ENCODE assay signal across 14 cellular contexts in the genomic region with DNA sequence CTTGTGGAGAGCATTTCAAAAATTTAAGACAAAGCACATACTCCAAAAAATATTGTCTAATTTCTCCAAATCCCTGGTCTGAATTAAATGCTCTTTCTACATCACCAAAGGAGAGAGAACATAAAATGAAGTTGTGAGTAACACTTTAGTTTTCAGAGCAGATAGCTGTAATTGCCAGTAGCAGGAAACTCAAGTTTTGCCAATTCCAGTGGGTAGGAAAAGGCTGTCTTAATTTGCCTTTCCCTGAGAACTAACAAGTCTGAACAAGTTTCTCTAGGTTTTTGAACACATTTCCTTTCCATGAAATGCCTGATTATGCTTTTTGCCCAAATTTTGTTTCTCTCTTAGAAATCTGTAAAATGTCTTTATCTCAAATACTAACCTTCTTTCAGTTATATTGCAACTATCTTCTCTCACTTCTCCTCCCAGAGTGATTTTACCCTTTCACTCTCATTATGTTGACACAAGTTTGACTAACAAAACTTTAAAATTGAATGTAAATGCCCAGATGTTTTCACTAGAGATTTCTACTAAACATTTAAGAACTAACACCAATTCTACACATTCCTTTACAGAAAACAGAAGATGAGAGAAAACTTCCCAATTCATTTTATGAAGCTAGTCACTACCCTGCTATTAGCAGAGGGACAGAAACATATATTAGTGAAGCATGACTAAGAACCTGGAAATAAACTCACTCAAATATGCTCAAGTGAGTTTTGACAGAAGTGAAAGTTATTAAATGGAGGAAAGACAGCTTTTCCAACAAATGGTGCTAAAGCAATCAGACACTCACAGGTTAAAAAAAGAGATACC. TPM values are rescaled to one million over a fixed set of nuclear protein-coding genes. Genes with fewer than 3 reads are reported as not detected.
DNase-seq lines count a peak whose midpoint lies in the region; ATAC-seq and TF ChIP-seq lines count a peak whose summit lies in the region.
"Had no signal": no experiment of that assay in that cellular context is flagged by ENCODE, and none has a peak within 500 bp of the region (broad histone marks: within the 10 kb centered on the region; RNA-seq: fewer than 3 reads in every experiment).

No MANE protein-coding gene starts in this region.

- no peak overlapping the region for H2AFZ ChIP-seq in SU-DHL-6 (ENCODE audit: low read depth, low read length, severe bottlenecking)
- H2AFZ ChIP-seq in fibroblast of lung (ENCODE audit: low read length): no peak overlapping the region
- no peak overlapping the region for H2AFZ ChIP-seq in smooth muscle cell (ENCODE audit: low read depth)

- H3K4me1 ChIP-seq in fibroblast of lung (ENCODE audit: control insufficient read depth, extremely low read depth, insufficient read depth, low read length): no peaks in the 10 kb centered on the region
- peaks cover 8% of the 10 kb centered on the region for H3K4me1 ChIP-seq in smooth muscle cell (ENCODE audit: low read depth)

- H3K27ac Mint-ChIP-seq in activated CD8-positive, alpha-beta T cell treated with anti-CD3 and anti-CD28 coated beads for 36 hours: peak overlapping the region; percentile 44
- no peak overlapping the region for H3K27ac Mint-ChIP-seq in activated CD8-positive, alpha-beta T cell treated with anti-CD3 and anti-CD28 coated beads, Interleukin-2, amount 10 ng/mL, durations not matched to agents 7 days and 5 days
- H3K27ac Mint-ChIP-seq in CD14-positive monocyte: peak overlapping the region in 1 of 7 donors; percentile 11
- H3K27ac Mint-ChIP-seq: natural killer cell treated with Interleukin-12 subunit alpha and Interleukin-12 subunit beta and Interleukin-15 and Interleukin-18, amount 100 ng/mL, for 72 hours had no signal

- H3K9me3 ChIP-seq in SU-DHL-6 (ENCODE audit: insufficient read depth, low read length) (no peaks in the 10 kb centered on the region), fibroblast of lung (ENCODE audit: control insufficient read depth, insufficient read depth, low read depth, low read length) (no peaks in the 10 kb centered on the region), smooth muscle cell (replicated peaks; ENCODE audit: low read depth) (no peaks in the 10 kb centered on the region)

- H3K9me3 Mint-ChIP-seq in activated CD8-positive, alpha-beta T cell treated with anti-CD3 and anti-CD28 coated beads for 36 hours: no peaks in the 10 kb centered on the region
- peaks cover 8% of the 10 kb centered on the region for H3K9me3 Mint-ChIP-seq in activated CD8-positive, alpha-beta T cell treated with anti-CD3 and anti-CD28 coated beads, Interleukin-2, amount 10 ng/mL, durations not matched to agents 7 days and 5 days (ENCODE audit: insufficient read depth)
- H3K9me3 Mint-ChIP-seq in CD14-positive monocyte: peaks cover 0 to 6% (median 0%) of the 10 kb centered on the region in 7 donors

- H3K9ac ChIP-seq in SU-DHL-6 (ENCODE audit: low read length): no peak overlapping the region
- H3K9ac ChIP-seq in fibroblast of lung (ENCODE audit: insufficient read depth, low read length): no peak overlapping the region
- no peak overlapping the region for H3K9ac ChIP-seq in smooth muscle cell (ENCODE audit: low read depth)

- TF ChIP-seq CTCF in activated CD8-positive, alpha-beta T cell treated with anti-CD3 and anti-CD28 coated beads for 36 hours (IDR thresholded peaks at IDR 0.05): no peak
- TF ChIP-seq CTCF in SU-DHL-6 (IDR thresholded peaks at IDR 0.05; ENCODE audit: insufficient read depth, low read length, poor library complexity, severe bottlenecking) (no peak), fibroblast of lung (conservative IDR thresholded peaks at IDR 0.05 in 1 of 2, IDR thresholded peaks at IDR 0.05 in 1 of 2; ENCODE audit: low read depth in 1 of 2, low read length in 2 of 2) (no peak), smooth muscle cell (IDR thresholded peaks at IDR 0.05; ENCODE audit: borderline replicate concordance, insufficient read depth, poor library complexity, severe bottlenecking) (no peak), CD14-positive monocyte (IDR thresholded peaks at IDR 0.05) (no peak)

- H3K4me3 ChIP-seq in SU-DHL-6 (ENCODE audit: insufficient read depth, low read length, poor library complexity, severe bottlenecking): no peak overlapping the region
- no peak overlapping the region for H3K4me3 ChIP-seq in fibroblast of lung (replicated peaks in 1 of 4; ENCODE audit: control extremely low read depth in 1 of 4, insufficient read depth in 1 of 4, low read depth in 3 of 4, low read length in 4 of 4)
- no peak overlapping the region for H3K4me3 ChIP-seq in smooth muscle cell
- H3K4me3 ChIP-seq: K562 had no signal

- intact Hi-C loops in activated CD8-positive, alpha-beta T cell treated with anti-CD3 and anti-CD28 coated beads for 36 hours (cut with micrococcal nuclease): no loop called here
- intact Hi-C loops in CD14-positive monocyte (cut with micrococcal nuclease): no loop called here

- DNase-seq in activated CD8-positive, alpha-beta T cell treated with anti-CD3 and anti-CD28 coated beads for 36 hours: no peak
- no peak for DNase-seq in activated CD8-positive, alpha-beta T cell treated with anti-CD3 and anti-CD28 coated beads, Interleukin-2, amount 10 ng/mL, durations not matched to agents 7 days and 5 days
- DNase-seq in fibroblast of lung (ENCODE audit: low read depth in 2 of 2) (peak; percentile 36 to 49), smooth muscle cell (lab: John Stamatoyannopoulos, UW; ENCODE audit: unreplicated experiment) (no peak), CD14-positive monocyte (ENCODE audit: low spot score) (no peak), AG08396 (ENCODE audit: low spot score) (no peak), GM19238 (ENCODE audit: insufficient read length, low spot score) (no peak)
- DNase-seq: activated effector memory CD4-positive, alpha-beta T cell treated with Interleukin-2 at 50 U/mL for 16 hours; DND-41; NCI-H2171 treated with DMSO at 0.1 percent for 48 hours had no signal

- H3K36me3 Mint-ChIP-seq in activated CD8-positive, alpha-beta T cell treated with anti-CD3 and anti-CD28 coated beads for 36 hours (ENCODE audit: low read depth): peaks cover 16% of the 10 kb centered on the region
- peaks cover 26% of the 10 kb centered on the region for H3K36me3 Mint-ChIP-seq in activated CD8-positive, alpha-beta T cell treated with anti-CD3 and anti-CD28 coated beads, Interleukin-2, amount 10 ng/mL, durations not matched to agents 7 days and 5 days (ENCODE audit: low read depth)
- peaks cover 4 to 12% of the 10 kb centered on the region in 2 donors for H3K36me3 Mint-ChIP-seq in CD14-positive monocyte

- H3K79me2 ChIP-seq in SU-DHL-6 (ENCODE audit: insufficient read depth, low read length): peaks cover 95% of the 10 kb centered on the region
- peaks cover 49% of the 10 kb centered on the region for H3K79me2 ChIP-seq in fibroblast of lung (ENCODE audit: control insufficient read depth, insufficient read depth, low read length)
- peaks cover 97% of the 10 kb centered on the region for H3K79me2 ChIP-seq in smooth muscle cell (ENCODE audit: low read depth)

- H3K27me3 Mint-ChIP-seq in activated CD8-positive, alpha-beta T cell treated with anti-CD3 and anti-CD28 coated beads for 36 hours: no peaks in the 10 kb centered on the region
- no peaks in the 10 kb centered on the region for H3K27me3 Mint-ChIP-seq in activated CD8-positive, alpha-beta T cell treated with anti-CD3 and anti-CD28 coated beads, Interleukin-2, amount 10 ng/mL, durations not matched to agents 7 days and 5 days (ENCODE audit: low read depth)
- H3K27me3 Mint-ChIP-seq in CD14-positive monocyte (ENCODE audit: low read depth in 3 of 3): no peaks in the 10 kb centered on the region
- H3K27me3 Mint-ChIP-seq: natural killer cell treated with Interleukin-12 subunit alpha and Interleukin-12 subunit beta and Interleukin-15 and Interleukin-18, amount 100 ng/mL, for 72 hours had no signal

- H3K9me2 ChIP-seq in SU-DHL-6 (replicated peaks; ENCODE audit: insufficient read depth, low read length): no peaks in the 10 kb centered on the region

- peaks cover 19% of the 10 kb centered on the region for H3F3A ChIP-seq in SU-DHL-6 (ENCODE audit: insufficient read depth)
- H3F3A ChIP-seq in smooth muscle cell (ENCODE audit: low read depth): peaks cover 3% of the 10 kb centered on the region

- no peak overlapping the region for H3K4me3 Mint-ChIP-seq in activated CD8-positive, alpha-beta T cell treated with anti-CD3 and anti-CD28 coated beads for 36 hours
- H3K4me3 Mint-ChIP-seq in activated CD8-positive, alpha-beta T cell treated with anti-CD3 and anti-CD28 coated beads, Interleukin-2, amount 10 ng/mL, durations not matched to agents 7 days and 5 days: no peak overlapping the region
- H3K4me3 Mint-ChIP-seq in CD14-positive monocyte: no peak overlapping the region
- H3K4me3 Mint-ChIP-seq: natural killer cell treated with Interleukin-12 subunit alpha and Interleukin-12 subunit beta and Interleukin-15 and Interleukin-18, amount 100 ng/mL, for 72 hours had no signal

- H3K27me3 ChIP-seq in SU-DHL-6 (ENCODE audit: low read length) (no peaks in the 10 kb centered on the region), fibroblast of lung (ENCODE audit: control insufficient read depth, insufficient read depth, low read length) (no peaks in the 10 kb centered on the region), smooth muscle cell (ENCODE audit: low read depth) (no peaks in the 10 kb centered on the region)

- H4K20me1 ChIP-seq in SU-DHL-6 (ENCODE audit: low read depth, low read length) (peaks cover 30% of the 10 kb centered on the region), fibroblast of lung (ENCODE audit: control insufficient read depth, extremely low read depth, insufficient read depth, low read length) (no peaks in the 10 kb centered on the region), smooth muscle cell (ENCODE audit: low read depth) (peaks cover 86% of the 10 kb centered on the region)

- POLR2A ChIA-PET in activated CD8-positive, alpha-beta T cell treated with anti-CD3 and anti-CD28 coated beads for 36 hours (lab: Charles Lee): no interaction called here
- POLR2A ChIA-PET in activated CD8-positive, alpha-beta T cell treated with anti-CD3 and anti-CD28 coated beads, Interleukin-2, amount 10 ng/mL, durations not matched to agents 7 days and 5 days (lab: Charles Lee): no interaction called here

- CTCF ChIA-PET in activated CD8-positive, alpha-beta T cell treated with anti-CD3 and anti-CD28 coated beads for 36 hours (lab: Charles Lee): interaction anchor here (1.4 kb wide), 1 partner anchor 40 kb away, joined by 3 read pairs; no protein-coding TSS in a partner anchor
- CTCF ChIA-PET in activated CD8-positive, alpha-beta T cell treated with anti-CD3 and anti-CD28 coated beads, Interleukin-2, amount 10 ng/mL, durations not matched to agents 7 days and 5 days (lab: Charles Lee): no interaction called here

- peak overlapping the region; percentile 0 for H3K4me2 ChIP-seq in SU-DHL-6 (ENCODE audit: low read depth, low read length, poor library complexity, severe bottlenecking)
- H3K4me2 ChIP-seq in fibroblast of lung (ENCODE audit: extremely low read depth, insufficient read depth, low read length): peak overlapping the region; percentile 29
- H3K4me2 ChIP-seq in smooth muscle cell: peak overlapping the region; percentile 36

- ATAC-seq in activated CD8-positive, alpha-beta T cell treated with anti-CD3 and anti-CD28 coated beads for 36 hours: no peak
- ATAC-seq in activated CD8-positive, alpha-beta T cell treated with anti-CD3 and anti-CD28 coated beads, Interleukin-2, amount 10 ng/mL, durations not matched to agents 7 days and 5 days: no peak
- ATAC-seq: K562; natural killer cell treated with Interleukin-12 subunit alpha and Interleukin-12 subunit beta and Interleukin-15 and Interleukin-18, amount 100 ng/mL, for 72 hours had no signal

- H3K36me3 ChIP-seq in SU-DHL-6 (ENCODE audit: low read length) (no peaks in the 10 kb centered on the region; the same call in 1 of the 2 replicates), fibroblast of lung (ENCODE audit: control insufficient read depth, insufficient read depth, low read length) (no peaks in the 10 kb centered on the region), smooth muscle cell (ENCODE audit: low read depth) (no peaks in the 10 kb centered on the region)

- peaks cover 72% of the 10 kb centered on the region for H3K4me1 Mint-ChIP-seq in activated CD8-positive, alpha-beta T cell treated with anti-CD3 and anti-CD28 coated beads for 36 hours (ENCODE audit: low read depth)
- peaks cover 50% of the 10 kb centered on the region for H3K4me1 Mint-ChIP-seq in activated CD8-positive, alpha-beta T cell treated with anti-CD3 and anti-CD28 coated beads, Interleukin-2, amount 10 ng/mL, durations not matched to agents 7 days and 5 days (ENCODE audit: low read depth)
- H3K4me1 Mint-ChIP-seq in CD14-positive monocyte: peaks cover 53% of the 10 kb centered on the region

- H3K27ac ChIP-seq in SU-DHL-6 (ENCODE audit: low read depth, low read length) (no peak overlapping the region), fibroblast of lung (ENCODE audit: insufficient read depth, low read length) (no peak overlapping the region), smooth muscle cell (ENCODE audit: low read depth) (peak overlapping the region; percentile 54)
- H3K27ac ChIP-seq: VCaP had no signal

RNA-seq across cellular contexts. Expression of gene RFX7, which starts 38.4 kb away (rescaled TPM):
- 10 to 100 TPM; 29.4 to 30.5 TPM for total RNA-seq in activated CD8-positive, alpha-beta T cell treated with anti-CD3 and anti-CD28 coated beads for 36 hours
- 10 to 100 TPM; 32.9 to 35.1 TPM for total RNA-seq in activated CD8-positive, alpha-beta T cell treated with anti-CD3 and anti-CD28 coated beads, Interleukin-2, amount 10 ng/mL, durations not matched to agents 7 days and 5 days
- total RNA-seq in fibroblast of lung (5.6 and 6.9 TPM in 2 replicates), smooth muscle cell (18.5 and 19.3 TPM in 2 replicates)
- polyA plus RNA-seq in fibroblast of lung (5.4 and 5.7 TPM in 2 replicates), smooth muscle cell (7.7 and 8.6 TPM in 2 replicates), CD14-positive monocyte (1 to 10 TPM; 1.0 to 1.2 TPM)
- 5.4 and 8.1 TPM in 2 replicates for polyA plus RNA-seq in fibroblast of lung (2012)
- polyA minus RNA-seq in fibroblast of lung (ENCODE audit: low replicate concordance): 11.6 and 20.7 TPM in 2 replicates

Comparison
In these comparisons a context has a peak if more than half of its experiments do, and no peak if none do; other contexts are left out.
1. DNase-seq: peak in fibroblast of lung (2 of 2); none in activated CD8-positive, alpha-beta T cell treated with anti-CD3 and anti-CD28 coated beads for 36 hours (single experiment), activated CD8-positive, alpha-beta T cell treated with anti-CD3 and anti-CD28 coated beads, Interleukin-2, amount 10 ng/mL, durations not matched to agents 7 days and 5 days (single experiment), smooth muscle cell (single experiment), CD14-positive monocyte (single experiment), AG08396 (single experiment) and GM19238 (single experiment).
2. Peak in every context shown above with its lines, with median percentiles within 50 percentile points of each other: H3K4me2 ChIP-seq.